ENCODE assay signal across 1 cellular context in genomic region chr3:52455283-52456168, GRCh38.
TF ChIP-seq lines count a peak whose summit lies in the region.

Gene NISCH (plus strand): TSS chr3:52455604. CDS start chr3:52455642, 38 bp downstream.

TF ChIP-seq in HepG2, 621 proteins besides CTCF, POLR2A, EP300 and RAD21 (continued from another document and continues in another):
- TF ChIP-seq, protein P1, sequence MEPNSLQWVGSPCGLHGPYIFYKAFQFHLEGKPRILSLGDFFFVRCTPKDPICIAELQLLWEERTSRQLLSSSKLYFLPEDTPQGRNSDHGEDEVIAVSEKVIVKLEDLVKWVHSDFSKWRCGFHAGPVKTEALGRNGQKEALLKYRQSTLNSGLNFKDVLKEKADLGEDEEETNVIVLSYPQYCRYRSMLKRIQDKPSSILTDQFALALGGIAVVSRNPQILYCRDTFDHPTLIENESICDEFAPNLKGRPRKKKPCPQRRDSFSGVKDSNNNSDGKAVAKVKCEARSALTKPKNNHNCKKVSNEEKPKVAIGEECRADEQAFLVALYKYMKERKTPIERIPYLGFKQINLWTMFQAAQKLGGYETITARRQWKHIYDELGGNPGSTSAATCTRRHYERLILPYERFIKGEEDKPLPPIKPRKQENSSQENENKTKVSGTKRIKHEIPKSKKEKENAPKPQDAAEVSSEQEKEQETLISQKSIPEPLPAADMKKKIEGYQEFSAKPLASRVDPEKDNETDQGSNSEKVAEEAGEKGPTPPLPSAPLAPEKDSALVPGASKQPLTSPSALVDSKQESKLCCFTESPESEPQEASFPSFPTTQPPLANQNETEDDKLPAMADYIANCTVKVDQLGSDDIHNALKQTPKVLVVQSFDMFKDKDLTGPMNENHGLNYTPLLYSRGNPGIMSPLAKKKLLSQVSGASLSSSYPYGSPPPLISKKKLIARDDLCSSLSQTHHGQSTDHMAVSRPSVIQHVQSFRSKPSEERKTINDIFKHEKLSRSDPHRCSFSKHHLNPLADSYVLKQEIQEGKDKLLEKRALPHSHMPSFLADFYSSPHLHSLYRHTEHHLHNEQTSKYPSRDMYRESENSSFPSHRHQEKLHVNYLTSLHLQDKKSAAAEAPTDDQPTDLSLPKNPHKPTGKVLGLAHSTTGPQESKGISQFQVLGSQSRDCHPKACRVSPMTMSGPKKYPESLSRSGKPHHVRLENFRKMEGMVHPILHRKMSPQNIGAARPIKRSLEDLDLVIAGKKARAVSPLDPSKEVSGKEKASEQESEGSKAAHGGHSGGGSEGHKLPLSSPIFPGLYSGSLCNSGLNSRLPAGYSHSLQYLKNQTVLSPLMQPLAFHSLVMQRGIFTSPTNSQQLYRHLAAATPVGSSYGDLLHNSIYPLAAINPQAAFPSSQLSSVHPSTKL (CRISPR knock-in tag; IDR thresholded peaks at IDR 0.05) = peak; percentile 70
- TF ChIP-seq CHD2 (IDR thresholded peaks at IDR 0.05; ENCODE audit: low read depth, low read length) = no peak
- TF ChIP-seq RXRB (CRISPR knock-in tag; IDR thresholded peaks at IDR 0.05; ENCODE audit: borderline replicate concordance) = peak; percentile 46; the same call in 1 of the 2 replicates
- peak; percentile 84 for TF ChIP-seq ZHX2 (IDR thresholded peaks at IDR 0.05; ENCODE audit: low read depth)
- TF ChIP-seq ZHX2 (CRISPR knock-in tag; IDR thresholded peaks at IDR 0.05; ENCODE audit: borderline replicate concordance) = no peak
- TF ChIP-seq MED8 (CRISPR knock-in tag; IDR thresholded peaks at IDR 0.05; ENCODE audit: insufficient replicate concordance) = no peak
- TF ChIP-seq HMGA1 (CRISPR knock-in tag; conservative IDR thresholded peaks at IDR 0.05) = no peak
- TF ChIP-seq MEIS1 (CRISPR knock-in tag; IDR thresholded peaks at IDR 0.05; ENCODE audit: borderline replicate concordance) = peak; percentile 87; the same call in 1 of the 2 replicates
- TF ChIP-seq, protein P2, sequence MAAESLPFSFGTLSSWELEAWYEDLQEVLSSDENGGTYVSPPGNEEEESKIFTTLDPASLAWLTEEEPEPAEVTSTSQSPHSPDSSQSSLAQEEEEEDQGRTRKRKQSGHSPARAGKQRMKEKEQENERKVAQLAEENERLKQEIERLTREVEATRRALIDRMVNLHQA (CRISPR knock-in tag; IDR thresholded peaks at IDR 0.05) = no peak
- TF ChIP-seq PTBP1 (IDR thresholded peaks at IDR 0.05; ENCODE audit: low read depth, low read length, poor library complexity, severe bottlenecking) = no peak
- no peak for TF ChIP-seq NFATC3 (CRISPR knock-in tag; IDR thresholded peaks at IDR 0.05)
- TF ChIP-seq MXI1 (IDR thresholded peaks at IDR 0.05; ENCODE audit: borderline replicate concordance, low read depth, low read length) = peak; percentile 66; the same call in 1 of the 3 replicates
- TF ChIP-seq ZNF800 (CRISPR knock-in tag; IDR thresholded peaks at IDR 0.05) = no peak
- no peak for TF ChIP-seq ZNF720 (CRISPR knock-in tag; IDR thresholded peaks at IDR 0.05)
- no peak for TF ChIP-seq NR2F6 (IDR thresholded peaks at IDR 0.05)
- TF ChIP-seq NR2F6 (CRISPR knock-in tag; IDR thresholded peaks at IDR 0.05) = peak; percentile 64; the same call in 1 of the 2 replicates
- no peak for TF ChIP-seq MLLT10 (CRISPR knock-in tag; IDR thresholded peaks at IDR 0.05)
- TF ChIP-seq, protein P3, sequence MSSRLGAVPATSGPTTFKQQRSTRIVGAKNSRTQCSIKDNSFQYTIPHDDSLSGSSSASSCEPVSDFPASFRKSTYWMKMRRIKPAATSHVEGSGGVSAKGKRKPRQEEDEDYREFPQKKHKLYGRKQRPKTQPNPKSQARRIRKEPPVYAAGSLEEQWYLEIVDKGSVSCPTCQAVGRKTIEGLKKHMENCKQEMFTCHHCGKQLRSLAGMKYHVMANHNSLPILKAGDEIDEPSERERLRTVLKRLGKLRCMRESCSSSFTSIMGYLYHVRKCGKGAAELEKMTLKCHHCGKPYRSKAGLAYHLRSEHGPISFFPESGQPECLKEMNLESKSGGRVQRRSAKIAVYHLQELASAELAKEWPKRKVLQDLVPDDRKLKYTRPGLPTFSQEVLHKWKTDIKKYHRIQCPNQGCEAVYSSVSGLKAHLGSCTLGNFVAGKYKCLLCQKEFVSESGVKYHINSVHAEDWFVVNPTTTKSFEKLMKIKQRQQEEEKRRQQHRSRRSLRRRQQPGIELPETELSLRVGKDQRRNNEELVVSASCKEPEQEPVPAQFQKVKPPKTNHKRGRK (CRISPR knock-in tag; IDR thresholded peaks at IDR 0.05) = no peak
- no peak for TF ChIP-seq ZBTB40 (IDR thresholded peaks at IDR 0.05)
- no peak; the same call in 1 of the 2 replicates for TF ChIP-seq ZBTB40 (CRISPR knock-in tag; IDR thresholded peaks at IDR 0.05)
- TF ChIP-seq ZNF296 (CRISPR knock-in tag; conservative IDR thresholded peaks at IDR 0.05) = no peak
- TF ChIP-seq, protein P4, sequence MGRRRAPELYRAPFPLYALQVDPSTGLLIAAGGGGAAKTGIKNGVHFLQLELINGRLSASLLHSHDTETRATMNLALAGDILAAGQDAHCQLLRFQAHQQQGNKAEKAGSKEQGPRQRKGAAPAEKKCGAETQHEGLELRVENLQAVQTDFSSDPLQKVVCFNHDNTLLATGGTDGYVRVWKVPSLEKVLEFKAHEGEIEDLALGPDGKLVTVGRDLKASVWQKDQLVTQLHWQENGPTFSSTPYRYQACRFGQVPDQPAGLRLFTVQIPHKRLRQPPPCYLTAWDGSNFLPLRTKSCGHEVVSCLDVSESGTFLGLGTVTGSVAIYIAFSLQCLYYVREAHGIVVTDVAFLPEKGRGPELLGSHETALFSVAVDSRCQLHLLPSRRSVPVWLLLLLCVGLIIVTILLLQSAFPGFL (CRISPR knock-in tag; IDR thresholded peaks at IDR 0.05) = no peak
- TF ChIP-seq, protein P5, sequence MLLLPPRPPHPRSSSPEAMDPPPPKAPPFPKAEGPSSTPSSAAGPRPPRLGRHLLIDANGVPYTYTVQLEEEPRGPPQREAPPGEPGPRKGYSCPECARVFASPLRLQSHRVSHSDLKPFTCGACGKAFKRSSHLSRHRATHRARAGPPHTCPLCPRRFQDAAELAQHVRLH (CRISPR knock-in tag; IDR thresholded peaks at IDR 0.05; ENCODE audit: borderline replicate concordance, low read depth) = no peak
- TF ChIP-seq, protein P6, sequence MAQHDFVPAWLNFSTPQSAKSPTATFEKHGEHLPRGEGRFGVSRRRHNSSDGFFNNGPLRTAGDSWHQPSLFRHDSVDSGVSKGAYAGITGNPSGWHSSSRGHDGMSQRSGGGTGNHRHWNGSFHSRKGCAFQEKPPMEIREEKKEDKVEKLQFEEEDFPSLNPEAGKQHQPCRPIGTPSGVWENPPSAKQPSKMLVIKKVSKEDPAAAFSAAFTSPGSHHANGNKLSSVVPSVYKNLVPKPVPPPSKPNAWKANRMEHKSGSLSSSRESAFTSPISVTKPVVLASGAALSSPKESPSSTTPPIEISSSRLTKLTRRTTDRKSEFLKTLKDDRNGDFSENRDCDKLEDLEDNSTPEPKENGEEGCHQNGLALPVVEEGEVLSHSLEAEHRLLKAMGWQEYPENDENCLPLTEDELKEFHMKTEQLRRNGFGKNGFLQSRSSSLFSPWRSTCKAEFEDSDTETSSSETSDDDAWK (CRISPR knock-in tag; IDR thresholded peaks at IDR 0.05) = no peak
